11 cellular contexts compared by ENCODE assay signal in genomic region chr19:2547033-2547680, GRCh38.
DNase-seq lines count a peak whose midpoint lies in the region; ATAC-seq and TF ChIP-seq lines count a peak whose summit lies in the region.
"Had no signal": no experiment of that assay in that cellular context is flagged by ENCODE, and none has a peak within 500 bp of the region (broad histone marks: within the 10 kb centered on the region; RNA-seq: fewer than 3 reads in every experiment).

No MANE protein-coding gene starts in this region.

- in situ Hi-C loops in gastrocnemius medialis (cut with MboI; ENCODE audit: low sequenced_read_pairs in 4 of 4): loop anchor here in 1 of 4 donors (10.0 kb wide), 1 partner anchor 72 kb away; the partner anchor contains the start of gene GADD45B

- H3K27ac ChIP-seq in HEK293 (ENCODE audit: extremely low read depth, low read depth, low read length): no peak overlapping the region
- peak overlapping the region; percentile 81 to 84 for H3K27ac ChIP-seq in liver (ENCODE audit: low read depth in 1 of 2, low read length in 2 of 2)
- peak overlapping the region; percentile 80 to 94 (median 90) for H3K27ac ChIP-seq in gastrocnemius medialis

- no peaks in the 10 kb centered on the region for H3K27me3 Mint-ChIP-seq in chondrocyte (ENCODE audit: low read depth)
- H3K27me3 Mint-ChIP-seq: naive thymus-derived CD8-positive, alpha-beta T cell had no signal

- no peak for TF ChIP-seq CTCF in HEK293 (tag by site-specific recombination; IDR thresholded peaks at IDR 0.05)
- no peak for TF ChIP-seq CTCF in chondrocyte (IDR thresholded peaks at IDR 0.05)
- TF ChIP-seq CTCF in liver (IDR thresholded peaks at IDR 0.05; ENCODE audit: low read depth, low read length, missing input control): no peak
- TF ChIP-seq CTCF in gastrocnemius medialis (IDR thresholded peaks at IDR 0.05 in 4 of 5, conservative IDR thresholded peaks at IDR 0.05 in 1 of 5): no peak

- intact Hi-C loops in gastrocnemius medialis (cut with DNase I; ENCODE audit: low total_unique reads): no loop called here

- no peak for TF ChIP-seq POLR2A in gastrocnemius medialis (IDR thresholded peaks at IDR 0.05)

- DNase-seq in chondrocyte (ENCODE audit: low spot score): peak; percentile 47
- no peak for DNase-seq in gastrocnemius medialis
- DNase-seq in NCI-H526 treated with DMSO at 0.1 percent for 48 hours (lab: John Stamatoyannopoulos, UW): no peak
- DNase-seq in mucosa of gallbladder (ENCODE audit: low spot score): no peak
- no peak for DNase-seq in NCI-H2196 treated with DMSO at 0.1 percent for 48 hours (lab: John Stamatoyannopoulos, UW; ENCODE audit: unreplicated experiment)
- no peak for DNase-seq in UCSD-AML1 (lab: John Stamatoyannopoulos, UW; ENCODE audit: unreplicated experiment)
- DNase-seq: naive thymus-derived CD8-positive, alpha-beta T cell; NCI-H446 treated with DMSO at 0.1 percent for 48 hours; stimulated activated CD8-positive, alpha-beta memory T cell treated with anti-CD3 and anti-CD28 coated beads, Interleukin-4, amount 100 ng/mL, for 48 hours had no signal

- peaks cover 2% of the 10 kb centered on the region for H3K9me3 Mint-ChIP-seq in chondrocyte (ENCODE audit: low read depth)
- H3K9me3 Mint-ChIP-seq: naive thymus-derived CD8-positive, alpha-beta T cell had no signal

- H3K4me3 Mint-ChIP-seq in chondrocyte (ENCODE audit: unreplicated experiment): no peak overlapping the region
- H3K4me3 Mint-ChIP-seq: naive thymus-derived CD8-positive, alpha-beta T cell had no signal

- H3K4me1 ChIP-seq in HEK293 (ENCODE audit: control insufficient read depth, insufficient read depth, low read length): peaks cover 7% of the 10 kb centered on the region; the same call in 1 of the 2 replicates
- H3K4me1 ChIP-seq in liver (ENCODE audit: control insufficient read depth in 4 of 4, insufficient read depth in 4 of 4, low read length in 3 of 4): peaks cover 16 to 41% (median 27%) of the 10 kb centered on the region in 4 donors
- peaks cover 51 to 60% of the 10 kb centered on the region in 2 donors for H3K4me1 ChIP-seq in gastrocnemius medialis

- POLR2A ChIA-PET in HEK293 (lab: Yijun Ruan, JAX): interaction anchor here (11.0 kb wide), 1 partner anchor 69 kb away, joined by 374 read pairs; the partner anchor contains the start of gene GADD45B

- H3K9me3 ChIP-seq in HEK293 (ENCODE audit: control insufficient read depth, insufficient read depth, low read depth, low read length) (no peaks in the 10 kb centered on the region), liver (ENCODE audit: control insufficient read depth in 4 of 4, low read length in 3 of 4) (no peaks in the 10 kb centered on the region), gastrocnemius medialis (no peaks in the 10 kb centered on the region)

- no peak for TF ChIP-seq RAD21 in liver (IDR thresholded peaks at IDR 0.05)

- H3K27ac Mint-ChIP-seq in chondrocyte (ENCODE audit: unreplicated experiment): peak overlapping the region; percentile 97

- peaks cover 58% of the 10 kb centered on the region for H3K4me1 Mint-ChIP-seq in chondrocyte (ENCODE audit: low read depth)

- H3K36me3 ChIP-seq in HEK293 (ENCODE audit: control insufficient read depth in 2 of 2, insufficient read depth in 1 of 2, low read length in 2 of 2) (no peaks in the 10 kb centered on the region), liver (ENCODE audit: control insufficient read depth in 4 of 4, insufficient read depth in 3 of 4, low read depth in 1 of 4, low read length in 3 of 4) (no peaks in the 10 kb centered on the region), gastrocnemius medialis (no peaks in the 10 kb centered on the region)

- no peak overlapping the region for H3K9ac ChIP-seq in liver (ENCODE audit: low read depth in 1 of 2, low read length in 2 of 2)

- WGBS in liver: 78% methylated on average over 15 of the region's 15 CpGs

- H3K4me3 ChIP-seq in HEK293 (ENCODE audit: low read depth, low read length) (no peak overlapping the region), liver (ENCODE audit: low read depth in 1 of 3, low read length in 3 of 3) (no peak overlapping the region), gastrocnemius medialis (peak overlapping the region in 3 of 4 donors; percentile 15 to 45 (median 31))

- CTCF ChIA-PET in HEK293 (lab: Yijun Ruan, JAX): interaction anchor here (0.7 kb wide), 1 partner anchor 148 kb away, joined by 12 read pairs; no protein-coding TSS in a partner anchor

- no peak for ATAC-seq in gastrocnemius medialis
- ATAC-seq: naive thymus-derived CD8-positive, alpha-beta T cell had no signal

- H3K27me3 ChIP-seq in liver (ENCODE audit: control insufficient read depth in 4 of 4, insufficient read depth in 4 of 4, low read length in 3 of 4) (no peaks in the 10 kb centered on the region), gastrocnemius medialis (no peaks in the 10 kb centered on the region)

- H3K36me3 Mint-ChIP-seq in chondrocyte (ENCODE audit: low read depth): no peaks in the 10 kb centered on the region
- H3K36me3 Mint-ChIP-seq: naive thymus-derived CD8-positive, alpha-beta T cell had no signal

TF ChIP-seq in HEK293, 187 proteins besides CTCF, POLR2A, EP300 and RAD21:
- TF ChIP-seq ZFP3 (tag by site-specific recombination; IDR thresholded peaks at IDR 0.05; ENCODE audit: low read depth) (peak; percentile 99), ZNF530 (tag by site-specific recombination; IDR thresholded peaks at IDR 0.05; ENCODE audit: low read depth) (no peak)

TF ChIP-seq in liver, 16 proteins besides CTCF, POLR2A, EP300 and RAD21:
- TF ChIP-seq HNF4G (IDR thresholded peaks at IDR 0.05): peak; percentile 13
- TF ChIP-seq JUND (IDR thresholded peaks at IDR 0.05): no peak
- TF ChIP-seq MAX (IDR thresholded peaks at IDR 0.05): no peak
- peak; percentile 16 to 43 for TF ChIP-seq HNF4A (conservative IDR thresholded peaks at IDR 0.05)
- TF ChIP-seq NR2F2 (IDR thresholded peaks at IDR 0.05): no peak

Comparison
In these comparisons a context has a peak if more than half of its experiments do, and no peak if none do; other contexts are left out.
1. H3K4me3 ChIP-seq: peak in gastrocnemius medialis (3 of 4); none in HEK293 (single experiment) and liver (0 of 3).